1 cellular context compared by ENCODE assay signal in genomic region chr4:4472344-4472958, GRCh38.
TF ChIP-seq lines count a peak whose summit lies in the region.

No MANE protein-coding gene starts in this region.

TF ChIP-seq in HepG2, 621 proteins besides CTCF, POLR2A, EP300 and RAD21 (continued from another document and continues in another):
- no peak for TF ChIP-seq ZIK1 (CRISPR knock-in tag; IDR thresholded peaks at IDR 0.05; ENCODE audit: borderline replicate concordance, low read depth)
- no peak for TF ChIP-seq ZNF569 (CRISPR knock-in tag; IDR thresholded peaks at IDR 0.05; ENCODE audit: borderline replicate concordance)
- TF ChIP-seq MAF1 (CRISPR knock-in tag; IDR thresholded peaks at IDR 0.05; ENCODE audit: borderline replicate concordance) = no peak
- 0 out of 2 replicates have a peak, but pooled peaks have one; percentile 32 for TF ChIP-seq ZNF607 (CRISPR knock-in tag; IDR thresholded peaks at IDR 0.05; ENCODE audit: borderline replicate concordance)
- TF ChIP-seq KLF16 (CRISPR knock-in tag; IDR thresholded peaks at IDR 0.05) = peak in 1 of 2 experiments; percentile 17; a peak in 1 of 4 replicates
- no peak for TF ChIP-seq SIX1 (CRISPR knock-in tag; IDR thresholded peaks at IDR 0.05; ENCODE audit: borderline replicate concordance)
- TF ChIP-seq TEF (CRISPR knock-in tag; IDR thresholded peaks at IDR 0.05) = no peak
- TF ChIP-seq BCLAF1 (IDR thresholded peaks at IDR 0.05) = no peak
- TF ChIP-seq ZNF3 (CRISPR knock-in tag; IDR thresholded peaks at IDR 0.05) = no peak
- no peak for TF ChIP-seq HNF1B (CRISPR knock-in tag; IDR thresholded peaks at IDR 0.05)
- TF ChIP-seq KDM4B (CRISPR knock-in tag; IDR thresholded peaks at IDR 0.05) = no peak
- TF ChIP-seq ZNF891 (CRISPR knock-in tag; IDR thresholded peaks at IDR 0.05) = no peak
- no peak for TF ChIP-seq TGIF2 (CRISPR knock-in tag; IDR thresholded peaks at IDR 0.05)
- peak; percentile 30; the same call in 1 of the 2 replicates for TF ChIP-seq NFKBIZ (CRISPR knock-in tag; IDR thresholded peaks at IDR 0.05)
- TF ChIP-seq KLF15 (CRISPR knock-in tag; IDR thresholded peaks at IDR 0.05; ENCODE audit: borderline replicate concordance) = no peak
- no peak for TF ChIP-seq AGO2 (optimal IDR thresholded peaks at IDR 0.05; ENCODE audit: low read depth, low read length)
- no peak for TF ChIP-seq ZNF720 (CRISPR knock-in tag; IDR thresholded peaks at IDR 0.05)
- no peak for TF ChIP-seq ZC3H4 (CRISPR knock-in tag; IDR thresholded peaks at IDR 0.05; ENCODE audit: borderline replicate concordance)
- no peak for TF ChIP-seq ZNF432 (CRISPR knock-in tag; IDR thresholded peaks at IDR 0.05; ENCODE audit: borderline replicate concordance)
- TF ChIP-seq U2AF1 (optimal IDR thresholded peaks at IDR 0.05; ENCODE audit: low read depth, low read length) = no peak
- no peak for TF ChIP-seq RBM39 (IDR thresholded peaks at IDR 0.05; ENCODE audit: low read depth, low read length, poor library complexity, severe bottlenecking)
- TF ChIP-seq BHLHE40 (IDR thresholded peaks at IDR 0.05; ENCODE audit: low read length) = peak; percentile 54; the same call in 1 of the 2 replicates
- TF ChIP-seq MATR3 (CRISPR knock-in tag; IDR thresholded peaks at IDR 0.05) = no peak
- no peak for TF ChIP-seq ZNF883 (CRISPR knock-in tag; IDR thresholded peaks at IDR 0.05; ENCODE audit: not compliant biosample characterization)
- TF ChIP-seq ZBTB21 (CRISPR knock-in tag; IDR thresholded peaks at IDR 0.05) = no peak
- no peak for TF ChIP-seq ZNF580 (CRISPR knock-in tag; IDR thresholded peaks at IDR 0.05; ENCODE audit: borderline replicate concordance, low read depth)
- no peak for TF ChIP-seq ZKSCAN8 (CRISPR knock-in tag; IDR thresholded peaks at IDR 0.05; ENCODE audit: borderline replicate concordance)
- 0 out of 2 replicates have a peak, but pooled peaks have one; percentile 66 for TF ChIP-seq TRAFD1 (CRISPR knock-in tag; IDR thresholded peaks at IDR 0.05; ENCODE audit: borderline replicate concordance)
- no peak for TF ChIP-seq ZNF142 (CRISPR knock-in tag; IDR thresholded peaks at IDR 0.05)
- no peak for TF ChIP-seq PTBP1 (IDR thresholded peaks at IDR 0.05; ENCODE audit: low read depth, low read length, poor library complexity, severe bottlenecking)
- TF ChIP-seq NFYC (CRISPR knock-in tag; IDR thresholded peaks at IDR 0.05) = no peak
- peak; percentile 33; the same call in 1 of the 2 replicates for TF ChIP-seq MIER3 (CRISPR knock-in tag; IDR thresholded peaks at IDR 0.05; ENCODE audit: borderline replicate concordance)
- TF ChIP-seq ZSCAN25 (CRISPR knock-in tag; IDR thresholded peaks at IDR 0.05) = peak; percentile 49; the same call in 1 of the 2 replicates
- TF ChIP-seq ZNF510 (CRISPR knock-in tag; IDR thresholded peaks at IDR 0.05; ENCODE audit: low read depth) = no peak
- no peak for TF ChIP-seq CERS6 (CRISPR knock-in tag; IDR thresholded peaks at IDR 0.05)
- no peak for TF ChIP-seq DBP (CRISPR knock-in tag; IDR thresholded peaks at IDR 0.05; ENCODE audit: not compliant biosample characterization)
- TF ChIP-seq XRCC5 (optimal IDR thresholded peaks at IDR 0.05; ENCODE audit: low read length) = no peak
- no peak for TF ChIP-seq SMARCC2 (IDR thresholded peaks at IDR 0.05)
- no peak for TF ChIP-seq NR3C1 (CRISPR knock-in tag; IDR thresholded peaks at IDR 0.05)
- TF ChIP-seq AHDC1 (CRISPR knock-in tag; IDR thresholded peaks at IDR 0.05; ENCODE audit: borderline replicate concordance) = peak; percentile 83
- no peak for TF ChIP-seq ZNF501 (CRISPR knock-in tag; IDR thresholded peaks at IDR 0.05)
- TF ChIP-seq ZNF543 (CRISPR knock-in tag; IDR thresholded peaks at IDR 0.05) = peak; percentile 41; the same call in 1 of the 2 replicates
- TF ChIP-seq HMG20B (CRISPR knock-in tag; conservative IDR thresholded peaks at IDR 0.05) = no peak
- no peak for TF ChIP-seq HNRNPH1 (optimal IDR thresholded peaks at IDR 0.05; ENCODE audit: low read depth, low read length)
